ENCODE assay signal across 1 cellular context in the genomic region with DNA sequence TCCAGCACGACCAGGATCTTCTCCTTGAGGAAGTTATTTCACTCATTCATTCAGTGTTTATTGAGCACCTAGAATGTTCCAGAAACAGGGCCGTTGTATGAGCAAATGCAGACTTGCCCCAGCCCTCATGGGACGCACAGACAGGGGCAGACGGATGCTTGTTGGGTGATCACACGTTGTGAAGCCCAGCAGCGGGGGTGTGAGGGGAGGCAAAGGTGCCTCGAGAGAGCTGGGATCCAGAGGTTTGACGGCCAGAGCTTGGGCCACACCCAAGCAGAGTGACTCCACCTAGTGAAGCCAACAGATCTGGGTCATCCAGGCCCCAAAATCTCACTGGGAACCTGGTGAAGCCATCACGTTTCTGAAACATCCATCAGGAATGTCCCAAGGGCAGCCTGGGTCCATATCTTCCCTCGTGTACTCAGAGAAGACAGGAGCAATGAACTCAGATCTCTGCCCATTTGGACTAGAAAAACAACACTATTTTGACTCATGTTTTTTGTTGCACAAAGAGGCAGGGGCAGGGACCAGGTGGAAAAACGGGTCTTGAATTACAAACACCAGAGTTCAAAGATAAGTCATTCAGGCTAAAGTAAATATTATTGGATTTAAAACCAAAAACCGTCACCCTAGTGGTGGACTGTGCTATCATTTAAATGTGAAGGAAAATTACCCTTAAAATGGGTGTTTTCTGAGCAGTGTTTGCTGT.
A peak's percentile ranks its signal among the peaks of the same experiment; 100 is the strongest.
TF ChIP-seq lines count a peak whose summit lies in the region.

No MANE protein-coding gene starts in this region.

TF ChIP-seq in HepG2, 621 proteins besides CTCF, POLR2A, EP300 and RAD21 (continued from another document):
- TF ChIP-seq HOXD1 (CRISPR knock-in tag; IDR thresholded peaks at IDR 0.05) (peak; percentile 50; the same call in 1 of the 2 replicates), FOXA3 (CRISPR knock-in tag; IDR thresholded peaks at IDR 0.05) (peak; percentile 92), CC2D1A (CRISPR knock-in tag; IDR thresholded peaks at IDR 0.05) (no peak), ZFP36L2 (CRISPR knock-in tag; IDR thresholded peaks at IDR 0.05) (no peak), ZBTB3 (CRISPR knock-in tag; IDR thresholded peaks at IDR 0.05; ENCODE audit: borderline replicate concordance, low read depth) (no peak; the same call in 1 of the 2 replicates), TFDP1 (CRISPR knock-in tag; IDR thresholded peaks at IDR 0.05; ENCODE audit: borderline replicate concordance) (peak; percentile 55; the same call in 1 of the 2 replicates), ZNF546 (CRISPR knock-in tag; conservative IDR thresholded peaks at IDR 0.05) (peak; percentile 23; the same call in 1 of the 2 replicates), GATAD2A (CRISPR knock-in tag; IDR thresholded peaks at IDR 0.05) (peak; percentile 96), NBN (conservative IDR thresholded peaks at IDR 0.05) (no peak), ZKSCAN5 (CRISPR knock-in tag; IDR thresholded peaks at IDR 0.05) (0 out of 2 replicates have a peak, but pooled peaks have one; percentile 1), ZNF841 (CRISPR knock-in tag; IDR thresholded peaks at IDR 0.05; ENCODE audit: borderline replicate concordance) (no peak), SIX1 (CRISPR knock-in tag; IDR thresholded peaks at IDR 0.05; ENCODE audit: borderline replicate concordance) (peak; percentile 95), CHD4 (IDR thresholded peaks at IDR 0.05; ENCODE audit: borderline replicate concordance, low read length) (peak; percentile 46; the same call in 1 of the 2 replicates), ZBTB1 (CRISPR knock-in tag; IDR thresholded peaks at IDR 0.05; ENCODE audit: borderline replicate concordance) (no peak), HMGXB3 (CRISPR knock-in tag; IDR thresholded peaks at IDR 0.05; ENCODE audit: borderline replicate concordance) (peak; percentile 67; the same call in 1 of the 2 replicates), AKNA (CRISPR knock-in tag; IDR thresholded peaks at IDR 0.05; ENCODE audit: borderline replicate concordance) (no peak), THAP11 (CRISPR knock-in tag; IDR thresholded peaks at IDR 0.05) (peak; percentile 56), ZNF883 (CRISPR knock-in tag; IDR thresholded peaks at IDR 0.05; ENCODE audit: not compliant biosample characterization) (peak; percentile 63), ZNF292 (CRISPR knock-in tag; IDR thresholded peaks at IDR 0.05; ENCODE audit: borderline replicate concordance, low read depth) (peak; percentile 52; the same call in 1 of the 2 replicates), GATA4 (IDR thresholded peaks at IDR 0.05; ENCODE audit: borderline replicate concordance, low read depth) (0 out of 2 replicates have a peak, but pooled peaks have one; percentile 66), ZFP36L1 (CRISPR knock-in tag; IDR thresholded peaks at IDR 0.05) (no peak; the same call in 1 of the 2 replicates), THRA (CRISPR knock-in tag; IDR thresholded peaks at IDR 0.05; ENCODE audit: borderline replicate concordance) (peak; percentile 50; the same call in 1 of the 2 replicates), MTF2 (CRISPR knock-in tag; IDR thresholded peaks at IDR 0.05; ENCODE audit: borderline replicate concordance) (no peak)
- TF ChIP-seq, protein P1, sequence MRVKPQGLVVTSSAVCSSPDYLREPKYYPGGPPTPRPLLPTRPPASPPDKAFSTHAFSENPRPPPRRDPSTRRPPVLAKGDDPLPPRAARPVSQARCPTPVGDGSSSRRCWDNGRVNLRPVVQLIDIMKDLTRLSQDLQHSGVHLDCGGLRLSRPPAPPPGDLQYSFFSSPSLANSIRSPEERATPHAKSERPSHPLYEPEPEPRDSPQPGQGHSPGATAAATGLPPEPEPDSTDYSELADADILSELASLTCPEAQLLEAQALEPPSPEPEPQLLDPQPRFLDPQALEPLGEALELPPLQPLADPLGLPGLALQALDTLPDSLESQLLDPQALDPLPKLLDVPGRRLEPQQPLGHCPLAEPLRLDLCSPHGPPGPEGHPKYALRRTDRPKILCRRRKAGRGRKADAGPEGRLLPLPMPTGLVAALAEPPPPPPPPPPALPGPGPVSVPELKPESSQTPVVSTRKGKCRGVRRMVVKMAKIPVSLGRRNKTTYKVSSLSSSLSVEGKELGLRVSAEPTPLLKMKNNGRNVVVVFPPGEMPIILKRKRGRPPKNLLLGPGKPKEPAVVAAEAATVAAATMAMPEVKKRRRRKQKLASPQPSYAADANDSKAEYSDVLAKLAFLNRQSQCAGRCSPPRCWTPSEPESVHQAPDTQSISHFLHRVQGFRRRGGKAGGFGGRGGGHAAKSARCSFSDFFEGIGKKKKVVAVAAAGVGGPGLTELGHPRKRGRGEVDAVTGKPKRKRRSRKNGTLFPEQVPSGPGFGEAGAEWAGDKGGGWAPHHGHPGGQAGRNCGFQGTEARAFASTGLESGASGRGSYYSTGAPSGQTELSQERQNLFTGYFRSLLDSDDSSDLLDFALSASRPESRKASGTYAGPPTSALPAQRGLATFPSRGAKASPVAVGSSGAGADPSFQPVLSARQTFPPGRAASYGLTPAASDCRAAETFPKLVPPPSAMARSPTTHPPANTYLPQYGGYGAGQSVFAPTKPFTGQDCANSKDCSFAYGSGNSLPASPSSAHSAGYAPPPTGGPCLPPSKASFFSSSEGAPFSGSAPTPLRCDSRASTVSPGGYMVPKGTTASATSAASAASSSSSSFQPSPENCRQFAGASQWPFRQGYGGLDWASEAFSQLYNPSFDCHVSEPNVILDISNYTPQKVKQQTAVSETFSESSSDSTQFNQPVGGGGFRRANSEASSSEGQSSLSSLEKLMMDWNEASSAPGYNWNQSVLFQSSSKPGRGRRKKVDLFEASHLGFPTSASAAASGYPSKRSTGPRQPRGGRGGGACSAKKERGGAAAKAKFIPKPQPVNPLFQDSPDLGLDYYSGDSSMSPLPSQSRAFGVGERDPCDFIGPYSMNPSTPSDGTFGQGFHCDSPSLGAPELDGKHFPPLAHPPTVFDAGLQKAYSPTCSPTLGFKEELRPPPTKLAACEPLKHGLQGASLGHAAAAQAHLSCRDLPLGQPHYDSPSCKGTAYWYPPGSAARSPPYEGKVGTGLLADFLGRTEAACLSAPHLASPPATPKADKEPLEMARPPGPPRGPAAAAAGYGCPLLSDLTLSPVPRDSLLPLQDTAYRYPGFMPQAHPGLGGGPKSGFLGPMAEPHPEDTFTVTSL (CRISPR knock-in tag; IDR thresholded peaks at IDR 0.05; ENCODE audit: borderline replicate concordance), result peak; percentile 93; the same call in 1 of the 2 replicates
- TF ChIP-seq, protein P2, sequence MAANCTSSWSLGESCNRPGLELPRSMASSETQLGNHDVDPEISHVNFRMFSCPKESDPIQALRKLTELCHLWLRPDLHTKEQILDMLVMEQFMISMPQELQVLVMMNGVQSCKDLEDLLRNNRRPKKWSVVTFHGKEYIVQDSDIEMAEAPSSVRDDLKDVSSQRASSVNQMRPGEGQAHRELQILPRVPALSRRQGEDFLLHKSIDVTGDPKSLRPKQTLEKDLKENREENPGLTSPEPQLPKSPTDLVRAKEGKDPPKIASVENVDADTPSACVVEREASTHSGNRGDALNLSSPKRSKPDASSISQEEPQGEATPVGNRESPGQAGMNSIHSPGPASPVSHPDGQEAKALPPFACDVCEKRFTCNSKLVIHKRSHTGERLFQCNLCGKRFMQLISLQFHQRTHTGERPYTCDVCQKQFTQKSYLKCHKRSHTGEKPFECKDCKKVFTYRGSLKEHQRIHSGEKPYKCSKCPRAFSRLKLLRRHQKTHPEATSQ (CRISPR knock-in tag; IDR thresholded peaks at IDR 0.05; ENCODE audit: borderline replicate concordance), result 0 out of 2 replicates have a peak, but pooled peaks have one; percentile 28
